1 cellular context compared by ENCODE assay signal in the genomic region with DNA sequence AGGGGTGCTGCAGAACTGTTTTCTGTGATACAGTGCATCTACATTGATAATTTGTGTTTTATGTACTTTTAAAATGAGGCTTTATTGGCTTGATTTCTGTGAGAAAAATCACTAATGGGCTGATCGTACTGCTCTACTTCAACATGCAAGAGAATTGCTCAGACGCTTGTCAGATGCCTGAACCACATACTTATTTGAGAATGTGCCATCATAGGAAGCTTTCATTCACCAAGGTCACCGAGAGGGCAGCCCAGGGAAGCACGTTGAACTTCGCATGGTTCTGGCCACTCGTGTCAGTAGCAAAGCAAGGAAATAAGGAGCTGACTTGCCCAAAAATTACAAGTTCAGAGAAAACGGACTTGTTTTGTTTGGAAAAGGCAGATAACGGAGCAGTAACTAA.
TF ChIP-seq lines count a peak whose summit lies in the region.

No MANE protein-coding gene starts in this region.

TF ChIP-seq in HepG2, 621 proteins besides CTCF, POLR2A, EP300 and RAD21 (continued from another document):
- TF ChIP-seq, protein P1, sequence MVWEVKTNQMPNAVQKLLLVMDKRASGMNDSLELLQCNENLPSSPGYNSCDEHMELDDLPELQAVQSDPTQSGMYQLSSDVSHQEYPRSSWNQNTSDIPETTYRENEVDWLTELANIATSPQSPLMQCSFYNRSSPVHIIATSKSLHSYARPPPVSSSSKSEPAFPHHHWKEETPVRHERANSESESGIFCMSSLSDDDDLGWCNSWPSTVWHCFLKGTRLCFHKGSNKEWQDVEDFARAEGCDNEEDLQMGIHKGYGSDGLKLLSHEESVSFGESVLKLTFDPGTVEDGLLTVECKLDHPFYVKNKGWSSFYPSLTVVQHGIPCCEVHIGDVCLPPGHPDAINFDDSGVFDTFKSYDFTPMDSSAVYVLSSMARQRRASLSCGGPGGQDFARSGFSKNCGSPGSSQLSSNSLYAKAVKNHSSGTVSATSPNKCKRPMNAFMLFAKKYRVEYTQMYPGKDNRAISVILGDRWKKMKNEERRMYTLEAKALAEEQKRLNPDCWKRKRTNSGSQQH (CRISPR knock-in tag; IDR thresholded peaks at IDR 0.05; ENCODE audit: low read depth) = no peak
- TF ChIP-seq SAP130 (CRISPR knock-in tag; IDR thresholded peaks at IDR 0.05; ENCODE audit: low read depth) (no peak), MTF2 (CRISPR knock-in tag; IDR thresholded peaks at IDR 0.05; ENCODE audit: borderline replicate concordance) (no peak), MXI1 (IDR thresholded peaks at IDR 0.05; ENCODE audit: borderline replicate concordance, low read depth, low read length) (no peak), POLR2AphosphoS5 (IDR thresholded peaks at IDR 0.05; ENCODE audit: low read depth, low read length) (no peak), XRCC5 (optimal IDR thresholded peaks at IDR 0.05; ENCODE audit: low read length) (no peak), SIN3A (IDR thresholded peaks at IDR 0.05; ENCODE audit: borderline replicate concordance, low read depth, low read length) (no peak), GABPA (IDR thresholded peaks at IDR 0.05; ENCODE audit: low read depth, low read length) (no peak), GABPA (CRISPR knock-in tag; IDR thresholded peaks at IDR 0.05; ENCODE audit: low read depth) (no peak)
